ENCODE assay signal across 9 cellular contexts in the genomic region with DNA sequence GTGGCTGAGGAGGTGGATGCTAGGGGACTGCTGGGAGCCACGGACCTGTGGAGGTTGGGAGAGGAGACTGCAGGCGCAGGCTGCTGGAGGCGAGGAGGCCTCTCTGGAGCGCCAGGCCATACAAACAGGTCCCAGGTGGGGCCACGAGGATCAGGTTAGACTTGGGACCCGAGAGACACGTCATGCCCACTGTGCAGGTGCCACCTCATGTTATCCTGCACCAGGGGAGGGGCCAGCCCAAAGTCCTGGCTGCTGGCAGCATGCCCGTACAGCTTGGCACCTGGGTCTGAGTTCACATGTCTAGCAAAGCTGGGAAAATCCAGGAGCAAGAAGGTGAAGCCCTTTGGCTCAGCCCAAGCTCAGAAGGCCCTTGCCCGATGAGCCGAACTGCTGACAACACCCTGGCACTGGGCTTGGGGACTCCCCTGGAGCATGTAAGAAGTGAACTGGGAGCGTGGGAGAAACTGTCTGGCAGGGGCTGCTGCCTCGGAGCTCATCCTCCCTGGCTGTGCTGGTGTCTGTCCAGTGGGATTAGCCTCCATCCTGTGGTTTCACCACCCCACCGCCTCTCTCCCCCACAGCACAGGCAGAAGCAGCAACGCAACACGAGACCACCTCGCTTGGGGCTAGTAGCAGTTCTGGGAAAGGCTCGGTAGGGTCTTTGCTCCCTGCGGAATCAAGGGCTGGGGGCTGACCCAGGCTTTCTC. TPM values are rescaled to one million over a fixed set of nuclear protein-coding genes. Genes with fewer than 3 reads are reported as not detected.
A peak's percentile ranks its signal among the peaks of the same experiment; 100 is the strongest.
DNase-seq lines count a peak whose midpoint lies in the region; ATAC-seq lines count a peak whose summit lies in the region.
"Had no signal": no experiment of that assay in that cellular context is flagged by ENCODE, and none has a peak within 500 bp of the region (broad histone marks: within the 10 kb centered on the region; RNA-seq: fewer than 3 reads in every experiment).

No MANE protein-coding gene starts in this region.

- no peak for ATAC-seq in CD4-positive, CD25-positive, alpha-beta regulatory T cell (ENCODE audit: low read depth in 2 of 2)
- ATAC-seq in HG02571 (IDR thresholded peaks at IDR 0.05; ENCODE audit: unreplicated experiment) = no peak

- peaks cover 6 to 46% (median 12%) of the 10 kb centered on the region in 4 donors for H3K4me1 Mint-ChIP-seq in CD4-positive, CD25-positive, alpha-beta regulatory T cell
- H3K4me1 Mint-ChIP-seq in IgD-negative memory B cell = peaks cover 14 to 20% (median 14%) of the 10 kb centered on the region in 3 donors
- H3K4me1 Mint-ChIP-seq in activated naive CD8-positive, alpha-beta T cell treated with anti-CD3 and anti-CD28 coated beads for 36 hours = peaks cover 44% of the 10 kb centered on the region

- no peaks in the 10 kb centered on the region for H3K27me3 ChIP-seq in CD4-positive, CD25-positive, alpha-beta regulatory T cell (ENCODE audit: control insufficient read depth, insufficient read depth, low read length)

- H3K9me3 ChIP-seq in CD4-positive, CD25-positive, alpha-beta regulatory T cell (ENCODE audit: control insufficient read depth in 2 of 2, low read length in 2 of 2) = no peaks in the 10 kb centered on the region
- no peaks in the 10 kb centered on the region for H3K9me3 ChIP-seq in mesodermal cell (ENCODE audit: control insufficient read depth, low read length)

- H3K27ac ChIP-seq in CD4-positive, CD25-positive, alpha-beta regulatory T cell (ENCODE audit: insufficient read depth, low read length, poor library complexity, severe bottlenecking) = no peak overlapping the region
- H3K27ac ChIP-seq in mesodermal cell (ENCODE audit: low read depth, low read length, severe bottlenecking) = peak overlapping the region; percentile 57

- WGBS in mesodermal cell (ENCODE audit: insufficient coverage in 2 of 2), 2 experiments = 91 to 95% methylated on average over 17 to 18 of the region's 18 CpGs

- H3K36me3 ChIP-seq in CD4-positive, CD25-positive, alpha-beta regulatory T cell (ENCODE audit: control insufficient read depth, insufficient read depth, low read length) = peaks cover 16% of the 10 kb centered on the region
- H3K36me3 ChIP-seq in mesodermal cell (ENCODE audit: control insufficient read depth, insufficient read depth, low read length) = peaks cover 78% of the 10 kb centered on the region

- H3K4me3 Mint-ChIP-seq in CD4-positive, CD25-positive, alpha-beta regulatory T cell = peak overlapping the region in 2 of 4 donors; percentile 62 to 83
- peak overlapping the region in 1 of 4 donors; percentile 73 for H3K4me3 Mint-ChIP-seq in IgD-negative memory B cell
- peak overlapping the region; percentile 10 for H3K4me3 Mint-ChIP-seq in activated naive CD8-positive, alpha-beta T cell treated with anti-CD3 and anti-CD28 coated beads for 36 hours

- H3K27me3 Mint-ChIP-seq in CD4-positive, CD25-positive, alpha-beta regulatory T cell = peaks cover 4% of the 10 kb centered on the region
- no peaks in the 10 kb centered on the region for H3K27me3 Mint-ChIP-seq in IgD-negative memory B cell
- no peaks in the 10 kb centered on the region for H3K27me3 Mint-ChIP-seq in activated naive CD8-positive, alpha-beta T cell treated with anti-CD3 and anti-CD28 coated beads for 36 hours

- DNase-seq in CD4-positive, CD25-positive, alpha-beta regulatory T cell = no peak
- no peak for DNase-seq in activated naive CD8-positive, alpha-beta T cell treated with anti-CD3 and anti-CD28 coated beads for 36 hours
- no peak for DNase-seq in medulla oblongata (ENCODE audit: extremely low spot score)
- DNase-seq in HuH-7.5 (ENCODE audit: low spot score) = no peak
- DNase-seq in superior temporal gyrus (ENCODE audit: extremely low spot score) = no peak
- DNase-seq: head of caudate nucleus had no signal

- peaks cover 3% of the 10 kb centered on the region for H3K36me3 Mint-ChIP-seq in CD4-positive, CD25-positive, alpha-beta regulatory T cell
- peaks cover 4% of the 10 kb centered on the region for H3K36me3 Mint-ChIP-seq in IgD-negative memory B cell
- peaks cover 42% of the 10 kb centered on the region for H3K36me3 Mint-ChIP-seq in activated naive CD8-positive, alpha-beta T cell treated with anti-CD3 and anti-CD28 coated beads for 36 hours

- peak overlapping the region in 2 of 3 donors; percentile 29 to 55 for H3K27ac Mint-ChIP-seq in CD4-positive, CD25-positive, alpha-beta regulatory T cell
- peak overlapping the region; percentile 86 to 99 (median 88) for H3K27ac Mint-ChIP-seq in IgD-negative memory B cell
- peak overlapping the region; percentile 82 for H3K27ac Mint-ChIP-seq in activated naive CD8-positive, alpha-beta T cell treated with anti-CD3 and anti-CD28 coated beads for 36 hours

- H3K9me3 Mint-ChIP-seq in CD4-positive, CD25-positive, alpha-beta regulatory T cell = no peaks in the 10 kb centered on the region
- H3K9me3 Mint-ChIP-seq in IgD-negative memory B cell = no peaks in the 10 kb centered on the region
- H3K9me3 Mint-ChIP-seq in activated naive CD8-positive, alpha-beta T cell treated with anti-CD3 and anti-CD28 coated beads for 36 hours = no peaks in the 10 kb centered on the region

- no peak overlapping the region for H3K4me3 ChIP-seq in CD4-positive, CD25-positive, alpha-beta regulatory T cell (ENCODE audit: low read depth, low read length)
- no peak overlapping the region for H3K4me3 ChIP-seq in mesodermal cell (ENCODE audit: extremely low read depth, insufficient read depth, low read length, poor library complexity, severe bottlenecking)

- H3K4me1 ChIP-seq in CD4-positive, CD25-positive, alpha-beta regulatory T cell (ENCODE audit: control insufficient read depth, insufficient read depth, low read length, poor library complexity, severe bottlenecking) = peaks cover 41% of the 10 kb centered on the region
- H3K4me1 ChIP-seq in mesodermal cell (ENCODE audit: control insufficient read depth, insufficient read depth, low read length, poor library complexity, severe bottlenecking) = peaks cover 41% of the 10 kb centered on the region

RNA-seq across cellular contexts. Expression of a gene that starts 5.3 kb away (rescaled TPM):
- 578 TPM for total RNA-seq in CD4-positive, CD25-positive, alpha-beta regulatory T cell
- polyA plus RNA-seq in CD4-positive, CD25-positive, alpha-beta regulatory T cell = 100 to 1,000 TPM in 2 of 4 donors, 10 to 100 TPM in 2; 91.4 to 141 (median 99.4) TPM
- polyA plus RNA-seq in IgD-negative memory B cell = 163 TPM
- total RNA-seq in activated naive CD8-positive, alpha-beta T cell treated with anti-CD3 and anti-CD28 coated beads for 36 hours = 100 to 1,000 TPM; 556 to 594 TPM
- 299 TPM for polyA plus RNA-seq in mesodermal cell (2013, experiment 1 of 2)
- 262 TPM for polyA plus RNA-seq in mesodermal cell (2013, experiment 2 of 2)

RNA-seq across cellular contexts. Expression of a gene that starts 5.6 kb away (rescaled TPM):
- total RNA-seq in CD4-positive, CD25-positive, alpha-beta regulatory T cell = 231 TPM
- polyA plus RNA-seq in CD4-positive, CD25-positive, alpha-beta regulatory T cell = 100 to 1,000 TPM; 186 to 216 (median 207) TPM
- 177 TPM for polyA plus RNA-seq in IgD-negative memory B cell
- 100 to 1,000 TPM; 395 to 405 TPM for total RNA-seq in activated naive CD8-positive, alpha-beta T cell treated with anti-CD3 and anti-CD28 coated beads for 36 hours
- polyA plus RNA-seq in mesodermal cell (2013, experiment 1 of 2) = 764 TPM
- 720 TPM for polyA plus RNA-seq in mesodermal cell (2013, experiment 2 of 2)

RNA-seq across cellular contexts. Expression of a gene that starts 25.5 kb away (rescaled TPM):
- 90.9 TPM for total RNA-seq in CD4-positive, CD25-positive, alpha-beta regulatory T cell
- polyA plus RNA-seq in CD4-positive, CD25-positive, alpha-beta regulatory T cell = 10 to 100 TPM; 24.8 to 57.6 (median 39.6) TPM
- polyA plus RNA-seq in IgD-negative memory B cell = 22.5 TPM
- total RNA-seq in activated naive CD8-positive, alpha-beta T cell treated with anti-CD3 and anti-CD28 coated beads for 36 hours = 100 to 1,000 TPM; 306 to 311 TPM
- 114 TPM for polyA plus RNA-seq in mesodermal cell (2013, experiment 1 of 2)
- polyA plus RNA-seq in mesodermal cell (2013, experiment 2 of 2) = 110 TPM

RNA-seq across cellular contexts. Expression of a gene that starts 25.6 kb away (rescaled TPM):
- 44.4 TPM for total RNA-seq in CD4-positive, CD25-positive, alpha-beta regulatory T cell
- 100 to 1,000 TPM; 262 to 331 (median 290) TPM for polyA plus RNA-seq in CD4-positive, CD25-positive, alpha-beta regulatory T cell
- 266 TPM for polyA plus RNA-seq in IgD-negative memory B cell
- 100 to 1,000 TPM; 119 to 126 TPM for total RNA-seq in activated naive CD8-positive, alpha-beta T cell treated with anti-CD3 and anti-CD28 coated beads for 36 hours
- 200 TPM for polyA plus RNA-seq in mesodermal cell (2013, experiment 1 of 2)
- 198 TPM for polyA plus RNA-seq in mesodermal cell (2013, experiment 2 of 2)

RNA-seq across cellular contexts. Expression of a gene that starts 31.0 kb away (rescaled TPM):
- not detected for total RNA-seq in CD4-positive, CD25-positive, alpha-beta regulatory T cell
- not detected for polyA plus RNA-seq in CD4-positive, CD25-positive, alpha-beta regulatory T cell
- polyA plus RNA-seq in IgD-negative memory B cell = not detected
- total RNA-seq in activated naive CD8-positive, alpha-beta T cell treated with anti-CD3 and anti-CD28 coated beads for 36 hours = not detected
- not detected for polyA plus RNA-seq in mesodermal cell (2013, experiment 1 of 2)
- polyA plus RNA-seq in mesodermal cell (2013, experiment 2 of 2) = not detected
